33 cellular contexts compared by ENCODE assay signal in the genomic region with DNA sequence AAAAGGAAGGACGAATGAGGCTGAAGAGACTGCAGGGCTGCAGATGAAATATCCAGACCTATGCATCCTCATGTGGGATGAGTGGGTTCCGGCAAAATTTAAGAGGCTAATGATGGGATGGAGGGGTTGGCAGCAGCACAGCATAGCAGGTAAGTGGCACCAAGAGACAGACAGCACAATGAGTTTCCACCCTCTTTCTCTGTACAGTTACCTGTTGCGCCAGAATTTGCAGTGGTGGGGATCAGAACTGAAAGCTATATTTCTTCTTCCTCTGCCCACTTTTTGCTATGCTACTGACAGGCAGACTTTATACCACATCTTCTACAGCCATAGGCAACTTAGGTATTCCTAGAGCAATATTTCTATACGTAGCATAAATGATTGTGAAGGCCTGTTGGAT.
"Had no signal": no experiment of that assay in that cellular context is flagged by ENCODE, and none has a peak within 500 bp of the region (broad histone marks: within the 10 kb centered on the region; RNA-seq: fewer than 3 reads in every experiment).

No MANE protein-coding gene starts in this region.

- H3K9me3 ChIP-seq: adrenal gland, body of pancreas, esophagus muscularis mucosa, gastrocnemius medialis, heart left ventricle had no signal

- ATAC-seq: activated CD4-positive, alpha-beta T cell treated with anti-CD3 and anti-CD28 coated beads for 36 hours; activated CD8-positive, alpha-beta memory T cell treated with anti-CD3 and anti-CD28 coated beads, Interleukin-2, amount 10 ng/mL, durations not matched to agents 7 days and 5 days; activated CD8-positive, alpha-beta T cell treated with anti-CD3 and anti-CD28 coated beads, Interleukin-2, amount 10 ng/mL, durations not matched to agents 7 days and 5 days; activated naive CD8-positive, alpha-beta T cell treated with anti-CD3 and anti-CD28 coated beads, Interleukin-2, amount 50 U/mL, for 24 hours; body of pancreas; effector memory CD8-positive, alpha-beta T cell; foreskin keratinocyte; gastrocnemius medialis; heart left ventricle had no signal

- DNase-seq: activated CD4-positive, alpha-beta memory T cell treated with anti-CD3 and anti-CD28 coated beads for 36 hours; activated CD4-positive, alpha-beta T cell treated with anti-CD3 and anti-CD28 coated beads for 36 hours; activated CD4-positive, alpha-beta T cell treated with anti-CD3 and anti-CD28 coated beads, Interleukin-2, amount 10 ng/mL, durations not matched to agents 24 days and 14 days; activated CD4-positive, CD25-positive, alpha-beta regulatory T cell; activated CD4-positive, CD25-positive, alpha-beta regulatory T cell treated with anti-CD3 and anti-CD28 coated beads, Interleukin-2, amount 50 U/mL, for 72 hours; activated CD8-positive, alpha-beta memory T cell treated with anti-CD3 and anti-CD28 coated beads, Interleukin-2, amount 10 ng/mL, durations not matched to agents 7 days and 5 days; activated CD8-positive, alpha-beta memory T cell treated with anti-CD3 and anti-CD28 coated beads, Interleukin-2, amount 50 U/mL, for 4 hours; activated CD8-positive, alpha-beta T cell treated with anti-CD3 and anti-CD28 coated beads, Interleukin-2, amount 10 ng/mL, durations not matched to agents 7 days and 5 days; activated effector memory CD4-positive, alpha-beta T cell treated with anti-CD3 and anti-CD28 coated beads, Interleukin-2, amount 50 U/mL, for 16 hours; activated naive CD4-positive, alpha-beta T cell treated with anti-CD3 and anti-CD28 coated beads for 36 hours; activated naive CD8-positive, alpha-beta T cell treated with anti-CD3 and anti-CD28 coated beads for 36 hours; activated naive CD8-positive, alpha-beta T cell treated with anti-CD3 and anti-CD28 coated beads, Interleukin-2, amount 50 U/mL, for 24 hours; activated T-cell treated with anti-CD3 and anti-CD28 coated beads, Interleukin-2, amount 50 U/mL, for 1 hour; activated T-cell treated with anti-CD3 and anti-CD28 coated beads, Interleukin-2, amount 50 U/mL, for 48 hours; adrenal gland; amygdala; aorta; body of pancreas; caudate nucleus; cortex of kidney; dermis blood vessel endothelial cell; effector CD4-positive, alpha-beta T cell; effector memory CD8-positive, alpha-beta T cell; erythroblast; foreskin keratinocyte; gastrocnemius medialis; glutamatergic neuron; heart left ventricle; T-helper 2 cell had no signal

- H3K4me3 Mint-ChIP-seq: activated CD4-positive, alpha-beta memory T cell treated with anti-CD3 and anti-CD28 coated beads for 36 hours; activated CD4-positive, alpha-beta T cell treated with anti-CD3 and anti-CD28 coated beads for 36 hours; activated CD4-positive, alpha-beta T cell treated with anti-CD3 and anti-CD28 coated beads, Interleukin-2, amount 10 ng/mL, durations not matched to agents 24 days and 14 days; activated CD8-positive, alpha-beta memory T cell treated with anti-CD3 and anti-CD28 coated beads, Interleukin-2, amount 10 ng/mL, durations not matched to agents 7 days and 5 days; activated CD8-positive, alpha-beta T cell treated with anti-CD3 and anti-CD28 coated beads, Interleukin-2, amount 10 ng/mL, durations not matched to agents 7 days and 5 days; activated naive CD4-positive, alpha-beta T cell treated with anti-CD3 and anti-CD28 coated beads for 36 hours; activated naive CD4-positive, alpha-beta T cell treated with anti-CD3 and anti-CD28 coated beads, Interleukin-2, amount 50 U/mL, for 24 hours; activated naive CD8-positive, alpha-beta T cell treated with anti-CD3 and anti-CD28 coated beads for 36 hours; activated naive CD8-positive, alpha-beta T cell treated with anti-CD3 and anti-CD28 coated beads, Interleukin-2, amount 50 U/mL, for 24 hours; activated T-helper 1 cell treated with anti-CD3 and anti-CD28 coated beads, Interleukin-12 subunit alpha, Interleukin-12 subunit beta, Interleukin-2, Interleukin-4 antibody, amounts not matched to agents 30 ng/mL and 10 ng/mL and 1 ng/mL, durations not matched to agents 14 hours and 24 hours and 36 hours; effector memory CD8-positive, alpha-beta T cell had no signal

- H3K36me3 ChIP-seq: adrenal gland, gastrocnemius medialis had no signal

- H3K27me3 ChIP-seq: adrenal gland, body of pancreas, esophagus muscularis mucosa, foreskin keratinocyte, gastrocnemius medialis, heart left ventricle had no signal

- H3K4me1 Mint-ChIP-seq: activated CD4-positive, alpha-beta T cell treated with anti-CD3 and anti-CD28 coated beads, Interleukin-2, amount 10 ng/mL, durations not matched to agents 24 days and 14 days; activated CD8-positive, alpha-beta memory T cell treated with anti-CD3 and anti-CD28 coated beads, Interleukin-2, amount 10 ng/mL, durations not matched to agents 7 days and 5 days; activated naive CD4-positive, alpha-beta T cell treated with anti-CD3 and anti-CD28 coated beads, Interleukin-2, amount 50 U/mL, for 24 hours; activated naive CD8-positive, alpha-beta T cell treated with anti-CD3 and anti-CD28 coated beads for 36 hours; activated naive CD8-positive, alpha-beta T cell treated with anti-CD3 and anti-CD28 coated beads, Interleukin-2, amount 50 U/mL, for 24 hours had no signal

- H3K9me3 Mint-ChIP-seq: activated CD4-positive, alpha-beta memory T cell treated with anti-CD3 and anti-CD28 coated beads for 36 hours; activated CD4-positive, alpha-beta T cell treated with anti-CD3 and anti-CD28 coated beads, Interleukin-2, amount 10 ng/mL, durations not matched to agents 24 days and 14 days; activated naive CD4-positive, alpha-beta T cell treated with anti-CD3 and anti-CD28 coated beads for 36 hours; activated naive CD4-positive, alpha-beta T cell treated with anti-CD3 and anti-CD28 coated beads, Interleukin-2, amount 50 U/mL, for 24 hours; activated naive CD8-positive, alpha-beta T cell treated with anti-CD3 and anti-CD28 coated beads for 36 hours; activated naive CD8-positive, alpha-beta T cell treated with anti-CD3 and anti-CD28 coated beads, Interleukin-2, amount 50 U/mL, for 24 hours; activated T-helper 1 cell treated with anti-CD3 and anti-CD28 coated beads, Interleukin-12 subunit alpha, Interleukin-12 subunit beta, Interleukin-2, Interleukin-4 antibody, amounts not matched to agents 30 ng/mL and 10 ng/mL and 1 ng/mL, durations not matched to agents 14 hours and 24 hours and 36 hours; activated T-helper 2 cell treated with anti-CD3 and anti-CD28 coated beads, Interferon-gamma antibody, Interleukin-2, Interleukin-4, amounts not matched to agents 10 μg/mL and 5 μg/mL and 100 μg/mL, durations not matched to agents 14 hours and 24 hours and 36 hours; effector memory CD8-positive, alpha-beta T cell had no signal

- H3K27ac Mint-ChIP-seq: activated CD4-positive, alpha-beta memory T cell treated with anti-CD3 and anti-CD28 coated beads for 36 hours; activated CD4-positive, alpha-beta T cell treated with anti-CD3 and anti-CD28 coated beads for 36 hours; activated CD4-positive, alpha-beta T cell treated with anti-CD3 and anti-CD28 coated beads, Interleukin-2, amount 10 ng/mL, durations not matched to agents 24 days and 14 days; activated CD8-positive, alpha-beta memory T cell treated with anti-CD3 and anti-CD28 coated beads, Interleukin-2, amount 10 ng/mL, durations not matched to agents 7 days and 5 days; activated CD8-positive, alpha-beta T cell treated with anti-CD3 and anti-CD28 coated beads, Interleukin-2, amount 10 ng/mL, durations not matched to agents 7 days and 5 days; activated naive CD4-positive, alpha-beta T cell treated with anti-CD3 and anti-CD28 coated beads for 36 hours; activated naive CD4-positive, alpha-beta T cell treated with anti-CD3 and anti-CD28 coated beads, Interleukin-2, amount 50 U/mL, for 24 hours; activated naive CD8-positive, alpha-beta T cell treated with anti-CD3 and anti-CD28 coated beads for 36 hours; activated naive CD8-positive, alpha-beta T cell treated with anti-CD3 and anti-CD28 coated beads, Interleukin-2, amount 50 U/mL, for 24 hours; activated T-helper 1 cell treated with anti-CD3 and anti-CD28 coated beads, Interleukin-12 subunit alpha, Interleukin-12 subunit beta, Interleukin-2, Interleukin-4 antibody, amounts not matched to agents 30 ng/mL and 10 ng/mL and 1 ng/mL, durations not matched to agents 14 hours and 24 hours and 36 hours; activated T-helper 2 cell treated with anti-CD3 and anti-CD28 coated beads, Interferon-gamma antibody, Interleukin-2, Interleukin-4, amounts not matched to agents 10 μg/mL and 5 μg/mL and 100 μg/mL, durations not matched to agents 14 hours and 24 hours and 36 hours; effector memory CD8-positive, alpha-beta T cell had no signal

- H3K4me3 ChIP-seq: adrenal gland, body of pancreas, esophagus muscularis mucosa, gastrocnemius medialis, heart left ventricle had no signal

- H3K4me1 ChIP-seq: body of pancreas, esophagus muscularis mucosa, foreskin keratinocyte, gastrocnemius medialis, heart left ventricle had no signal

- H3K36me3 Mint-ChIP-seq: activated CD4-positive, alpha-beta memory T cell treated with anti-CD3 and anti-CD28 coated beads for 36 hours; activated CD8-positive, alpha-beta memory T cell treated with anti-CD3 and anti-CD28 coated beads, Interleukin-2, amount 10 ng/mL, durations not matched to agents 7 days and 5 days; activated naive CD4-positive, alpha-beta T cell treated with anti-CD3 and anti-CD28 coated beads, Interleukin-2, amount 50 U/mL, for 24 hours; activated naive CD8-positive, alpha-beta T cell treated with anti-CD3 and anti-CD28 coated beads for 36 hours had no signal

- H3K27ac ChIP-seq: adrenal gland, body of pancreas, esophagus muscularis mucosa, foreskin keratinocyte, gastrocnemius medialis, heart left ventricle had no signal
